Comparison of ENCODE assay signal across 5 cellular contexts in the genomic region with DNA sequence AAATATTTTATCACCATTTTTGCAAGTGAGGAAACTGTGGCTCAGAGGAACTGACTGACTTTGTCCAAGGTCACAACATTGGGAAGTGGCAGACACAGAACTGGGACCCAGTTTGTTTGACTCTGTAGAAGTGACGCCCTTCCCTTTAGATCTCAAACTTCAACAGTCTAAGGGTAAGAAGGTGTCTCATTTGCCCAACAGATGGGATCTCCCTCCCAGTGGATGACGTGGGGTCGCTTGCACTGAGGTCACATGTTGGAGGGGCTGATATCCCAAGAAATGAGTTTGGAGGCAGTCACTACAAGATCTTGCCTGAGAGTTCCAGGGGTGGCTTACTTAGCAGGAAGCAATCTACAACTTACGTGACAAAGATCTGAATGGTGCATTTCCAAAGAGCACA.
TF ChIP-seq lines count a peak whose summit lies in the region.

No MANE protein-coding gene starts in this region.

TF ChIP-seq in A549, 52 proteins besides CTCF, POLR2A, EP300 and RAD21 (continues in another document):
- no peak for TF ChIP-seq MAZ (IDR thresholded peaks at IDR 0.05; ENCODE audit: borderline replicate concordance, low read depth, low read length)
- no peak for TF ChIP-seq ZNF302 (CRISPR knock-in tag; IDR thresholded peaks at IDR 0.05)
- no peak for TF ChIP-seq FOSB (CRISPR knock-in tag; IDR thresholded peaks at IDR 0.05)
- TF ChIP-seq CEBPB (IDR thresholded peaks at IDR 0.05): no peak
- TF ChIP-seq RARB (CRISPR knock-in tag; IDR thresholded peaks at IDR 0.05): no peak
- no peak for TF ChIP-seq E2F6 (IDR thresholded peaks at IDR 0.05; ENCODE audit: borderline replicate concordance, low read depth)
- TF ChIP-seq CHD2 (IDR thresholded peaks at IDR 0.05; ENCODE audit: low read length, partially characterized antibody): no peak
- TF ChIP-seq ATOH8 (CRISPR knock-in tag; IDR thresholded peaks at IDR 0.05; ENCODE audit: low read depth): no peak
- no peak for TF ChIP-seq HES2 (IDR thresholded peaks at IDR 0.05)
- no peak for TF ChIP-seq ZC3H11A (IDR thresholded peaks at IDR 0.05)
- TF ChIP-seq, protein P1, sequence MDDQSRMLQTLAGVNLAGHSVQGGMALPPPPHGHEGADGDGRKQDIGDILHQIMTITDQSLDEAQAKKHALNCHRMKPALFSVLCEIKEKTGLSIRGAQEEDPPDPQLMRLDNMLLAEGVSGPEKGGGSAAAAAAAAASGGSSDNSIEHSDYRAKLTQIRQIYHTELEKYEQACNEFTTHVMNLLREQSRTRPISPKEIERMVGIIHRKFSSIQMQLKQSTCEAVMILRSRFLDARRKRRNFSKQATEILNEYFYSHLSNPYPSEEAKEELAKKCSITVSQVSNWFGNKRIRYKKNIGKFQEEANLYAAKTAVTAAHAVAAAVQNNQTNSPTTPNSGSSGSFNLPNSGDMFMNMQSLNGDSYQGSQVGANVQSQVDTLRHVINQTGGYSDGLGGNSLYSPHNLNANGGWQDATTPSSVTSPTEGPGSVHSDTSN (IDR thresholded peaks at IDR 0.05): no peak

TF ChIP-seq in GM23338, 12 proteins besides CTCF, POLR2A, EP300 and RAD21 (continues in another document):
- no peak for TF ChIP-seq ZNF462 (CRISPR knock-in tag; IDR thresholded peaks at IDR 0.05)

TF ChIP-seq in IMR-90, 13 proteins besides CTCF, POLR2A, EP300 and RAD21:
- TF ChIP-seq BHLHE40 (IDR thresholded peaks at IDR 0.05; ENCODE audit: low read depth, low read length) (no peak), MAFK (IDR thresholded peaks at IDR 0.05; ENCODE audit: low read depth, low read length) (no peak), CEBPB (IDR thresholded peaks at IDR 0.05; ENCODE audit: low read depth, low read length) (no peak), ELK1 (IDR thresholded peaks at IDR 0.05; ENCODE audit: borderline replicate concordance, low read depth, low read length) (no peak), RCOR1 (IDR thresholded peaks at IDR 0.05; ENCODE audit: insufficient replicate concordance, low read length) (no peak), SMC3 (IDR thresholded peaks at IDR 0.05; ENCODE audit: low read depth, low read length) (no peak), NFE2L2 (IDR thresholded peaks at IDR 0.05; ENCODE audit: low read depth, low read length) (no peak), MAZ (IDR thresholded peaks at IDR 0.05; ENCODE audit: borderline replicate concordance, low read depth, low read length) (no peak), MXI1 (IDR thresholded peaks at IDR 0.05; ENCODE audit: borderline replicate concordance, low read depth, low read length) (no peak), FOS (IDR thresholded peaks at IDR 0.05; ENCODE audit: low read depth, low read length) (no peak), RFX5 (IDR thresholded peaks at IDR 0.05; ENCODE audit: low read depth, low read length) (no peak), CHD1 (IDR thresholded peaks at IDR 0.05; ENCODE audit: low read depth, low read length) (no peak)
- TF ChIP-seq, protein P2, sequence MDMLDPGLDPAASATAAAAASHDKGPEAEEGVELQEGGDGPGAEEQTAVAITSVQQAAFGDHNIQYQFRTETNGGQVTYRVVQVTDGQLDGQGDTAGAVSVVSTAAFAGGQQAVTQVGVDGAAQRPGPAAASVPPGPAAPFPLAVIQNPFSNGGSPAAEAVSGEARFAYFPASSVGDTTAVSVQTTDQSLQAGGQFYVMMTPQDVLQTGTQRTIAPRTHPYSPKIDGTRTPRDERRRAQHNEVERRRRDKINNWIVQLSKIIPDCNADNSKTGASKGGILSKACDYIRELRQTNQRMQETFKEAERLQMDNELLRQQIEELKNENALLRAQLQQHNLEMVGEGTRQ (IDR thresholded peaks at IDR 0.05; ENCODE audit: low read depth, low read length): no peak

TF ChIP-seq in H1, 55 proteins besides CTCF, POLR2A, EP300 and RAD21:
- no peak for TF ChIP-seq CBX8 (IDR thresholded peaks at IDR 0.05; ENCODE audit: borderline replicate concordance, low read depth, low read length)
- TF ChIP-seq RBBP5 (IDR thresholded peaks at IDR 0.05; ENCODE audit: borderline replicate concordance, low read depth, low read length): no peak
- TF ChIP-seq BACH1 (IDR thresholded peaks at IDR 0.05; ENCODE audit: low read length): no peak
- no peak for TF ChIP-seq SUZ12 (IDR thresholded peaks at IDR 0.05; ENCODE audit: low read length)
- TF ChIP-seq, protein P2 (IDR thresholded peaks at IDR 0.05; ENCODE audit: low read length): no peak
- no peak for TF ChIP-seq TBP (IDR thresholded peaks at IDR 0.05; ENCODE audit: low read depth, low read length)
TF ChIP-seq in H1: peak in this region for 0.

TF ChIP-seq in SK-N-SH, 30 proteins besides CTCF, POLR2A, EP300 and RAD21:
- TF ChIP-seq SIN3A (IDR thresholded peaks at IDR 0.05; ENCODE audit: borderline replicate concordance, low read depth, low read length) (no peak), IRF3 (IDR thresholded peaks at IDR 0.05; ENCODE audit: low read depth, low read length) (no peak), GATA2 (CRISPR knock-in tag; IDR thresholded peaks at IDR 0.05) (no peak), RCOR1 (IDR thresholded peaks at IDR 0.05; ENCODE audit: low read length) (no peak), NRF1 (IDR thresholded peaks at IDR 0.05; ENCODE audit: low read depth, low read length) (no peak), TEAD4 (IDR thresholded peaks at IDR 0.05; ENCODE audit: borderline replicate concordance, insufficient read depth) (no peak), ELF1 (IDR thresholded peaks at IDR 0.05) (no peak), JUND (IDR thresholded peaks at IDR 0.05) (no peak)
- TF ChIP-seq, protein P1 (IDR thresholded peaks at IDR 0.05): no peak
TF ChIP-seq in SK-N-SH: peak in this region for 0.
